Comparison of ENCODE assay signal across 35 cellular contexts in the genomic region with DNA sequence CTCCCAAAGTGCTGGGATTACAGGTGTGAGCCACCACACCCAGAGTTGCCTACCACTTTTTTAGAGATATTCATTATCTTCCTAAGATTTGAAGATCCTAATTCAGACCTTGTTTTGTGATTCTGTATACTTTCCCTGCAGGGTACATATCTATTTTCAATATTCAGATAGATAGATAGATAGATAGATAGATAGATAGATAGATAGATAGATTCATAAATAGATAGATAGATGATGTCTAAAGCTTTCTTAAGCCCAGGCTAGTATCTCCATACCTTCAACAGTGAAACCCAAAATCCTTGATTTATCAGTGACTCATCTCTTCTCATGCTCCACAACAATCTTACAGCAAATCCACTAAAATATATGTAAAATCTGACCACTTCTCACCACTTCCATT.
"Had no signal": no experiment of that assay in that cellular context is flagged by ENCODE, and none has a peak within 500 bp of the region (broad histone marks: within the 10 kb centered on the region; RNA-seq: fewer than 3 reads in every experiment).

No MANE protein-coding gene starts in this region.

- H3K4me2 ChIP-seq: KMS-11 had no signal

- H3K27me3 ChIP-seq: MG63 had no signal

- DNase-seq: Karpas-422, Kasumi-1, MG63, MM.1S, MV-4-11, NCI-H1048, NCI-H1092, NCI-H1092 treated with DMSO at 0.1 percent for 48 hours, NCI-H1105, NCI-H1105 treated with DMSO at 0.1 percent for 48 hours, NCI-H1417, NCI-H1417 treated with DMSO at 0.1 percent for 48 hours, NCI-H1436, NCI-H1436 treated with DMSO at 0.1 percent for 48 hours, NCI-H146, NCI-H1694, NCI-H1694 treated with DMSO at 0.1 percent for 48 hours, NCI-H187, NCI-H187 treated with DMSO at 0.1 percent for 48 hours, NCI-H1930, NCI-H2029, NCI-H2029 treated with DMSO at 0.1 percent for 48 hours, NCI-H2081, NCI-H2081 treated with DMSO at 0.1 percent for 48 hours, NCI-H2107, NCI-H2171, NCI-H2171 treated with DMSO at 0.1 percent for 48 hours, NCI-H2227 treated with DMSO at 0.1 percent for 48 hours, NCI-H226, NCI-H345, NCI-H446, NCI-H446 treated with DMSO at 0.1 percent for 48 hours, NCI-H510A, NCI-H510A treated with DMSO at 0.1 percent for 48 hours had no signal

- H3K27ac ChIP-seq: KMS-11 had no signal

- H3K9ac ChIP-seq: KMS-11 had no signal

- H3K36me3 ChIP-seq: MG63 had no signal

- H3K4me3 ChIP-seq: MG63 had no signal
